In genomic region chr1:17279001-17279830, GRCh38 we compare ENCODE assay signal across 17 cellular contexts. TPM values are rescaled to one million over a fixed set of nuclear protein-coding genes. Genes with fewer than 3 reads are reported as not detected.
DNase-seq lines count a peak whose midpoint lies in the region; ATAC-seq and TF ChIP-seq lines count a peak whose summit lies in the region.
"Had no signal": no experiment of that assay in that cellular context is flagged by ENCODE, and none has a peak within 500 bp of the region (broad histone marks: within the 10 kb centered on the region; RNA-seq: fewer than 3 reads in every experiment).

No MANE protein-coding gene starts in this region.

- peaks cover 22% of the 10 kb centered on the region for H3K4me1 ChIP-seq in body of pancreas
- H3K4me1 ChIP-seq in osteoblast (ENCODE audit: insufficient read depth, low read length), result no peaks in the 10 kb centered on the region
- H3K4me1 ChIP-seq in upper lobe of right lung, result peaks cover 3% of the 10 kb centered on the region
- H3K4me1 ChIP-seq: BE2C had no signal

- no peaks in the 10 kb centered on the region for H3K36me3 Mint-ChIP-seq in glutamatergic neuron (ENCODE audit: unreplicated experiment)
- H3K36me3 Mint-ChIP-seq: CD4-positive, alpha-beta memory T cell had no signal

- no peaks in the 10 kb centered on the region for H3K27me3 ChIP-seq in body of pancreas
- H3K27me3 ChIP-seq in osteoblast (ENCODE audit: insufficient read depth, low read length), result peaks cover 34% of the 10 kb centered on the region
- peaks cover 11% of the 10 kb centered on the region for H3K27me3 ChIP-seq in upper lobe of right lung
- H3K27me3 ChIP-seq: BE2C had no signal

- no peaks in the 10 kb centered on the region for H3K9me3 ChIP-seq in body of pancreas
- H3K9me3 ChIP-seq in osteoblast (ENCODE audit: low read depth, low read length), result no peaks in the 10 kb centered on the region
- H3K9me3 ChIP-seq in upper lobe of right lung, result no peaks in the 10 kb centered on the region
- H3K9me3 ChIP-seq: BE2C had no signal

- H3K27me3 Mint-ChIP-seq in glutamatergic neuron (ENCODE audit: unreplicated experiment), result peaks cover 2% of the 10 kb centered on the region

- no peak overlapping the region for H3K4me3 ChIP-seq in body of pancreas
- H3K4me3 ChIP-seq in osteoblast (ENCODE audit: insufficient read depth, low read length), result no peak overlapping the region
- no peak overlapping the region for H3K4me3 ChIP-seq in upper lobe of right lung

- peaks cover 3% of the 10 kb centered on the region for H3K4me1 Mint-ChIP-seq in glutamatergic neuron (ENCODE audit: low read depth, unreplicated experiment)

- intact Hi-C loops in body of pancreas (cut with DNase I) (no loop called here), upper lobe of right lung (cut with DNase I) (no loop called here)

- H3K27ac Mint-ChIP-seq in glutamatergic neuron (ENCODE audit: unreplicated experiment), result no peak overlapping the region
- H3K27ac Mint-ChIP-seq: CD4-positive, alpha-beta memory T cell had no signal

- TF ChIP-seq POLR2A in body of pancreas (IDR thresholded peaks at IDR 0.05), result no peak

- no peak for TF ChIP-seq CTCF in body of pancreas (IDR thresholded peaks at IDR 0.05)
- no peak for TF ChIP-seq CTCF in osteoblast (IDR thresholded peaks at IDR 0.05; ENCODE audit: extremely low read depth, low read depth, low read length)
- no peak for TF ChIP-seq CTCF in upper lobe of right lung (IDR thresholded peaks at IDR 0.05)
- no peak for TF ChIP-seq CTCF in glutamatergic neuron (IDR thresholded peaks at IDR 0.05; ENCODE audit: partially characterized antibody, unreplicated experiment)

- no peaks in the 10 kb centered on the region for H4K20me1 ChIP-seq in osteoblast (ENCODE audit: insufficient read depth, low read length)

- H3K36me3 ChIP-seq in body of pancreas (replicated peaks in 1 of 2; ENCODE audit: insufficient read depth in 1 of 2, low read depth in 2 of 2) (no peaks in the 10 kb centered on the region), osteoblast (ENCODE audit: insufficient read depth, low read length) (no peaks in the 10 kb centered on the region), upper lobe of right lung (no peaks in the 10 kb centered on the region)
- H3K36me3 ChIP-seq: BE2C had no signal

- no peaks in the 10 kb centered on the region for H3K79me2 ChIP-seq in osteoblast (ENCODE audit: insufficient read depth, low read length)

- H3K4me3 Mint-ChIP-seq in glutamatergic neuron (ENCODE audit: unreplicated experiment), result no peak overlapping the region
- H3K4me3 Mint-ChIP-seq: CD4-positive, alpha-beta memory T cell had no signal

- H2AFZ ChIP-seq in osteoblast (ENCODE audit: low read length), result no peak overlapping the region

- no peak overlapping the region for H3K4me2 ChIP-seq in osteoblast (ENCODE audit: insufficient read depth, low read length)

- H3K9me3 Mint-ChIP-seq in glutamatergic neuron (ENCODE audit: unreplicated experiment), result peaks cover 3% of the 10 kb centered on the region

- DNase-seq in DMS 273 (lab: John Stamatoyannopoulos, UW; ENCODE audit: unreplicated experiment) (peak; percentile 20), DMS 273 treated with DMSO at 0.1 percent for 48 hours (lab: John Stamatoyannopoulos, UW) (no peak), body of pancreas (peak; percentile 91 to 94 (median 92)), osteoblast (ENCODE audit: insufficient read length, low spot score, missing footprints) (peak; percentile 46), upper lobe of right lung (peak; percentile 35), KG1 (lab: John Stamatoyannopoulos, UW) (no peak), glutamatergic neuron (no peak), COLO668 (lab: John Stamatoyannopoulos, UW; ENCODE audit: unreplicated experiment) (no peak)
- DNase-seq: BE2C; CD4-positive, alpha-beta memory T cell; GOT3; KBM-7; NCI-H1092; NCI-H2081 treated with DMSO at 0.1 percent for 48 hours; NCI-H510A treated with DMSO at 0.1 percent for 48 hours had no signal

- WGBS in body of pancreas, 2 donors, result 63 to 71% methylated on average over 5 to 14 of the region's 14 CpGs

- peak overlapping the region; percentile 33 to 70 (median 63) for H3K27ac ChIP-seq in body of pancreas
- no peak overlapping the region for H3K27ac ChIP-seq in osteoblast (ENCODE audit: low read depth, low read length)
- no peak overlapping the region for H3K27ac ChIP-seq in upper lobe of right lung
- H3K27ac ChIP-seq: 22Rv1 had no signal

- ATAC-seq in body of pancreas (peak; percentile 96), upper lobe of right lung (no peak)
- ATAC-seq: Right ventricle myocardium inferior had no signal

RNA-seq across cellular contexts. Expression of gene PADI4, which starts 28.8 kb away (rescaled TPM):
- not detected for total RNA-seq in body of pancreas
- total RNA-seq in osteoblast, result not detected in 2 replicates
- total RNA-seq in upper lobe of right lung, result 2.3 TPM
- not detected for total RNA-seq in glutamatergic neuron (ENCODE audit: unreplicated experiment)

RNA-seq across cellular contexts. Expression of gene PADI3, which starts 30.3 kb away (rescaled TPM):
- total RNA-seq in body of pancreas (not detected), osteoblast (not detected in 2 replicates), upper lobe of right lung (not detected), glutamatergic neuron (ENCODE audit: unreplicated experiment) (not detected)
- total RNA-seq: CD4-positive, alpha-beta memory T cell; Right ventricle myocardium inferior had no signal

Comparison
In these comparisons a context has a peak if more than half of its experiments do, and no peak if none do; other contexts are left out.
1. DNase-seq: peak in DMS 273 (single experiment), body of pancreas (4 of 4), osteoblast (single experiment) and upper lobe of right lung (single experiment); none in DMS 273 treated with DMSO at 0.1 percent for 48 hours (single experiment), KG1 (single experiment), glutamatergic neuron (single experiment) and COLO668 (single experiment).
2. H3K27ac ChIP-seq: peak in body of pancreas (4 of 4); none in osteoblast (single experiment) and upper lobe of right lung (single experiment).